Comparison of ENCODE assay signal across 4 cellular contexts in the genomic region with DNA sequence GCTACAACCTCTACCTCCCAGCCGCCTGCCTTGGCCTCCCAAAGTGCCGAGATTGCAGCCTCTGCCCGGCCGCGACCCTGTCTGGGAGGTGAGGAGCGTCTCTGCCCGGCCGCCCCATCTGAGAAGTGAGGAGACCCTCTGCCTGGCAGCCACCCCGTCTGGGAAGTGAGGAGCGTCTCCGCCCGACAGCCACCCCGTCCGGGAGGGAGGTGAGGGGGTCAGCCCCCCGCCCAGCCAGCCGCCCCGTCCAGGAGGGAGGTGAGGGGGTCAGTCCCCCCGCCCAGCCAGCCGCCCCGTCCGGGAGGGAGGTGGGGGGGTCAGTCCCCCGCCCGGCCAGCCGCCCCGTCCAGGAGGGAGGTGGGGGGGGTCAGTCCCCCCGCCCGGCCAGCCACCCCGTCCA. TPM values are rescaled to one million over a fixed set of nuclear protein-coding genes. Genes with fewer than 3 reads are reported as not detected.
"Had no signal": no experiment of that assay in that cellular context is flagged by ENCODE, and none has a peak within 500 bp of the region (broad histone marks: within the 10 kb centered on the region; RNA-seq: fewer than 3 reads in every experiment).

No MANE protein-coding gene starts in this region.

RNA-seq across cellular contexts. Expression of gene OR11H6, which starts 11.1 kb away (rescaled TPM):
- total RNA-seq: LHCN-M2, M059J, MCF 10A, NCI-H460 had no signal

RNA-seq across cellular contexts. Expression of gene OR11H7, which starts 16.4 kb away (rescaled TPM):
- total RNA-seq: LHCN-M2, M059J, MCF 10A, NCI-H460 had no signal

RNA-seq across cellular contexts. Expression of gene OR11G2, which starts 21.7 kb away (rescaled TPM):
- total RNA-seq: LHCN-M2, M059J, MCF 10A, NCI-H460 had no signal

RNA-seq across cellular contexts. Expression of gene OR11H4, which starts 26.7 kb away (rescaled TPM):
- total RNA-seq: LHCN-M2, M059J, MCF 10A, NCI-H460 had no signal
